ENCODE assay signal across 1 cellular context in genomic region chr16:47448830-47449575, GRCh38.
A peak's percentile ranks its signal among the peaks of the same experiment; 100 is the strongest.
TF ChIP-seq lines count a peak whose summit lies in the region.

No MANE protein-coding gene starts in this region.

TF ChIP-seq in K562, 482 proteins besides CTCF, POLR2A, EP300 and RAD21 (continued from another document and continues in another):
- TF ChIP-seq PKNOX1 (IDR thresholded peaks at IDR 0.05) (peak; percentile 44; the same call in 1 of the 2 replicates), MTA3 (IDR thresholded peaks at IDR 0.05; ENCODE audit: borderline replicate concordance) (no peak), MBD1 (CRISPR knock-in tag; IDR thresholded peaks at IDR 0.05) (no peak), ELF1 (tag; IDR thresholded peaks at IDR 0.05) (no peak), TAF15 (IDR thresholded peaks at IDR 0.05; ENCODE audit: low read depth, low read length) (no peak), TEAD4 (IDR thresholded peaks at IDR 0.05; ENCODE audit: low read length) (peak; percentile 91), TEAD4 (CRISPR knock-in tag; IDR thresholded peaks at IDR 0.05; ENCODE audit: borderline replicate concordance) (no peak), TCF7 (IDR thresholded peaks at IDR 0.05; ENCODE audit: borderline replicate concordance) (no peak), RUNX1 (IDR thresholded peaks at IDR 0.05; ENCODE audit: low read depth) (no peak), BRD4 (IDR thresholded peaks at IDR 0.05) (no peak), FOXJ2 (tag; IDR thresholded peaks at IDR 0.05) (no peak), NCOA6 (IDR thresholded peaks at IDR 0.05) (no peak), CBX3 (IDR thresholded peaks at IDR 0.05; ENCODE audit: borderline replicate concordance in 1 of 2, low read length in 2 of 2) (no peak), ZNF507 (tag; conservative IDR thresholded peaks at IDR 0.05) (no peak), MCM3 (IDR thresholded peaks at IDR 0.05) (no peak), ZSCAN29 (IDR thresholded peaks at IDR 0.05) (no peak), FOXM1 (IDR thresholded peaks at IDR 0.05; ENCODE audit: low read depth) (peak; percentile 40; the same call in 1 of the 2 replicates), FOXM1 (CRISPR knock-in tag; IDR thresholded peaks at IDR 0.05; ENCODE audit: low read depth) (no peak), HMG20B (CRISPR knock-in tag; IDR thresholded peaks at IDR 0.05) (no peak), ZNF586 (CRISPR knock-in tag; conservative IDR thresholded peaks at IDR 0.05) (no peak), PHB2 (IDR thresholded peaks at IDR 0.05; ENCODE audit: low read depth) (no peak), CBFA2T2 (conservative IDR thresholded peaks at IDR 0.05) (peak; percentile 88), YBX1 (IDR thresholded peaks at IDR 0.05) (no peak), ZFP36 (IDR thresholded peaks at IDR 0.05; ENCODE audit: low read depth, low read length, partially characterized antibody) (no peak), GTF2A2 (tag; IDR thresholded peaks at IDR 0.05) (no peak), HLTF (IDR thresholded peaks at IDR 0.05) (no peak), HBP1 (CRISPR knock-in tag; IDR thresholded peaks at IDR 0.05) (no peak), ARID4B (CRISPR knock-in tag; IDR thresholded peaks at IDR 0.05) (no peak), MAFG (tag; conservative IDR thresholded peaks at IDR 0.05) (no peak), ERF (CRISPR knock-in tag; IDR thresholded peaks at IDR 0.05) (no peak), ZC3H4 (CRISPR knock-in tag; IDR thresholded peaks at IDR 0.05; ENCODE audit: borderline replicate concordance) (no peak), RBM22 (IDR thresholded peaks at IDR 0.05; ENCODE audit: low read depth, low read length, poor library complexity, severe bottlenecking) (no peak), ARNT (IDR thresholded peaks at IDR 0.05) (no peak), FOSL1 (tag; conservative IDR thresholded peaks at IDR 0.05) (no peak), CEBPZ (IDR thresholded peaks at IDR 0.05; ENCODE audit: borderline replicate concordance, low read depth, low read length) (no peak), SMAD4 (CRISPR knock-in tag; conservative IDR thresholded peaks at IDR 0.05) (peak; percentile 63), HIVEP1 (CRISPR knock-in tag; IDR thresholded peaks at IDR 0.05) (no peak), PML (IDR thresholded peaks at IDR 0.05; ENCODE audit: low read length) (peak; percentile 57; the same call in 1 of the 2 replicates), DPF2 (IDR thresholded peaks at IDR 0.05) (peak; percentile 41; the same call in 1 of the 2 replicates), NFRKB (IDR thresholded peaks at IDR 0.05; ENCODE audit: low read depth) (no peak), ZKSCAN8 (CRISPR knock-in tag; IDR thresholded peaks at IDR 0.05) (no peak)
- TF ChIP-seq, protein P1, sequence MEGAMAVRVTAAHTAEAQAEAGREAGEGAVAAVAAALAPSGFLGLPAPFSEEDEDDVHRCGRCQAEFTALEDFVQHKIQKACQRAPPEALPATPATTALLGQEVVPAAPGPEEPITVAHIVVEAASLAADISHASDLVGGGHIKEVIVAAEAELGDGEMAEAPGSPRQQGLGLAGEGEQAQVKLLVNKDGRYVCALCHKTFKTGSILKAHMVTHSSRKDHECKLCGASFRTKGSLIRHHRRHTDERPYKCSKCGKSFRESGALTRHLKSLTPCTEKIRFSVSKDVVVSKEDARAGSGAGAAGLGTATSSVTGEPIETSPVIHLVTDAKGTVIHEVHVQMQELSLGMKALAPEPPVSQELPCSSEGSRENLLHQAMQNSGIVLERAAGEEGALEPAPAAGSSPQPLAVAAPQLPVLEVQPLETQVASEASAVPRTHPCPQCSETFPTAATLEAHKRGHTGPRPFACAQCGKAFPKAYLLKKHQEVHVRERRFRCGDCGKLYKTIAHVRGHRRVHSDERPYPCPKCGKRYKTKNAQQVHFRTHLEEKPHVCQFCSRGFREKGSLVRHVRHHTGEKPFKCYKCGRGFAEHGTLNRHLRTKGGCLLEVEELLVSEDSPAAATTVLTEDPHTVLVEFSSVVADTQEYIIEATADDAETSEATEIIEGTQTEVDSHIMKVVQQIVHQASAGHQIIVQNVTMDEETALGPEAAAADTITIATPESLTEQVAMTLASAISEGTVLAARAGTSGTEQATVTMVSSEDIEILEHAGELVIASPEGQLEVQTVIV (CRISPR knock-in tag; IDR thresholded peaks at IDR 0.05; ENCODE audit: borderline replicate concordance) = no peak
- TF ChIP-seq, protein P2, sequence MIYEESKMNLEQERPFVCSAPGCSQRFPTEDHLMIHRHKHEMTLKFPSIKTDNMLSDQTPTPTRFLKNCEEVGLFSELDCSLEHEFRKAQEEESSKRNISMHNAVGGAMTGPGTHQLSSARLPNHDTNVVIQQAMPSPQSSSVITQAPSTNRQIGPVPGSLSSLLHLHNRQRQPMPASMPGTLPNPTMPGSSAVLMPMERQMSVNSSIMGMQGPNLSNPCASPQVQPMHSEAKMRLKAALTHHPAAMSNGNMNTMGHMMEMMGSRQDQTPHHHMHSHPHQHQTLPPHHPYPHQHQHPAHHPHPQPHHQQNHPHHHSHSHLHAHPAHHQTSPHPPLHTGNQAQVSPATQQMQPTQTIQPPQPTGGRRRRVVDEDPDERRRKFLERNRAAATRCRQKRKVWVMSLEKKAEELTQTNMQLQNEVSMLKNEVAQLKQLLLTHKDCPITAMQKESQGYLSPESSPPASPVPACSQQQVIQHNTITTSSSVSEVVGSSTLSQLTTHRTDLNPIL (CRISPR knock-in tag; IDR thresholded peaks at IDR 0.05) = no peak
- TF ChIP-seq, protein P3, sequence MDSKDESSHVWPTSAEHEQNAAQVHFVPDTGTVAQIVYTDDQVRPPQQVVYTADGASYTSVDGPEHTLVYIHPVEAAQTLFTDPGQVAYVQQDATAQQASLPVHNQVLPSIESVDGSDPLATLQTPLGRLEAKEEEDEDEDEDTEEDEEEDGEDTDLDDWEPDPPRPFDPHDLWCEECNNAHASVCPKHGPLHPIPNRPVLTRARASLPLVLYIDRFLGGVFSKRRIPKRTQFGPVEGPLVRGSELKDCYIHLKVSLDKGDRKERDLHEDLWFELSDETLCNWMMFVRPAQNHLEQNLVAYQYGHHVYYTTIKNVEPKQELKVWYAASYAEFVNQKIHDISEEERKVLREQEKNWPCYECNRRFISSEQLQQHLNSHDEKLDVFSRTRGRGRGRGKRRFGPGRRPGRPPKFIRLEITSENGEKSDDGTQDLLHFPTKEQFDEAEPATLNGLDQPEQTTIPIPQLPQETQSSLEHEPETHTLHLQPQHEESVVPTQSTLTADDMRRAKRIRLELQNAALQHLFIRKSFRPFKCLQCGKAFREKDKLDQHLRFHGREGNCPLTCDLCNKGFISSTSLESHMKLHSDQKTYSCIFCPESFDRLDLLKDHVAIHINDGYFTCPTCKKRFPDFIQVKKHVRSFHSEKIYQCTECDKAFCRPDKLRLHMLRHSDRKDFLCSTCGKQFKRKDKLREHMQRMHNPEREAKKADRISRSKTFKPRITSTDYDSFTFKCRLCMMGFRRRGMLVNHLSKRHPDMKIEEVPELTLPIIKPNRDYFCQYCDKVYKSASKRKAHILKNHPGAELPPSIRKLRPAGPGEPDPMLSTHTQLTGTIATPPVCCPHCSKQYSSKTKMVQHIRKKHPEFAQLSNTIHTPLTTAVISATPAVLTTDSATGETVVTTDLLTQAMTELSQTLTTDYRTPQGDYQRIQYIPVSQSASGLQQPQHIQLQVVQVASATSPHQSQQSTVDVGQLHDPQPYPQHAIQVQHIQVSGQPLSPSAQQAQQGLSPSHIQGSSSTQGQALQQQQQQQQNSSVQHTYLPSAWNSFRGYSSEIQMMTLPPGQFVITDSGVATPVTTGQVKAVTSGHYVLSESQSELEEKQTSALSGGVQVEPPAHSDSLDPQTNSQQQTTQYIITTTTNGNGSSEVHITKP (IDR thresholded peaks at IDR 0.05; ENCODE audit: partially characterized antibody) = no peak
- TF ChIP-seq, protein P4, sequence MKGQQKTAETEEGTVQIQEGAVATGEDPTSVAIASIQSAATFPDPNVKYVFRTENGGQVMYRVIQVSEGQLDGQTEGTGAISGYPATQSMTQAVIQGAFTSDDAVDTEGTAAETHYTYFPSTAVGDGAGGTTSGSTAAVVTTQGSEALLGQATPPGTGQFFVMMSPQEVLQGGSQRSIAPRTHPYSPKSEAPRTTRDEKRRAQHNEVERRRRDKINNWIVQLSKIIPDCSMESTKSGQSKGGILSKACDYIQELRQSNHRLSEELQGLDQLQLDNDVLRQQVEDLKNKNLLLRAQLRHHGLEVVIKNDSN (CRISPR knock-in tag; IDR thresholded peaks at IDR 0.05) = no peak
